Comparison of ENCODE assay signal across 8 cellular contexts in the genomic region with DNA sequence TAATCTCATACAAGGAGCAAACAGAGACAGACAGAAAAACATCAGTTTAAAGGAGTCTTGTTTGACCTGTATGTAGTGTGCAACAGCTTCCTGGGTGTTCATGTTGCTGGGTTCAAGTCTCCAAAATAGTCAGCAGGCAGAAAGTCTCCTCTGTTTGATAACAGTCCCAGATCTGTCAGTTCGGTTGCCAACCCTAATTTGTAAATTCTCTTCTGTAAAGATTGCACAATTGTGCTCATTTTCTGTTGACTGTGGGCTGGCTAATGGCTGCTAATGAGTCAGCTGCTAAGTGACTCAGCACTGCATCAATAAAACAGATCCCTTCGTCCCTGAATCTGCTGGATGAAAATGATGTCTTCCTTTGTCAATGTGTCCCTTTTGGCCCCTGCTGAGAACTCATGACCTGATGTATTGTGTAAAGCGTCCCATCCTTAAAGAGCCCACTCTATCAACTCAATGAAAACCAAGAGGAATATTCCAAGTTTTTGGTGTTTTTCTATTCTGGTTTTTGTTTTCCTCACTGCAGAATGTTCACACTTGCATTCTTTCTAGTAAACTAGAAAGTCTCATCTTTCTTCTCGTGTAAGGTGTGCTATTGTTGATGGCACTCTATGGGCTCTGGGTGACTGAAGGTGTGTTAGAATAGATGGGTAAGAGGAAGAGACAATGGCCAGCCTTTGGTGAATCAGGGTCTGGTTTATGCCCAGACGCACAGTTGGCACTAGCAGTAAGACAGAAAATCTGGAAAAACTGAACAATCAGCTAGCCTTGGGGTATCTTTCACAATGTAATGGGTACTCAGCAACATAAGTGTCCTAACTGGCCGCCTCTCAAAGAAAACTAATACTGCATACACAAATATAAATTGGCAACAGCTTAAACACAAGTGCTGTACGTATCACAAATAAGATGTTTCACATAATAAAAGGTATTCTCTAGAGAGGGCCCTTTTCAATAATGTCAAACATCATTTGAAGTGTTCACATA.
A peak's percentile ranks its signal among the peaks of the same experiment; 100 is the strongest.
DNase-seq lines count a peak whose midpoint lies in the region; ATAC-seq and TF ChIP-seq lines count a peak whose summit lies in the region.

No MANE protein-coding gene starts in this region.

- DNase-seq in EL = peak; percentile 89
- DNase-seq in NCI-H446 (lab: John Stamatoyannopoulos, UW) = peak; percentile 26 to 71
- peak; percentile 68 for DNase-seq in dermis blood vessel endothelial cell
- DNase-seq in middle frontal gyrus (ENCODE audit: extremely low spot score, low spot score) = peak; percentile 36
- DNase-seq in activated CD8-positive, alpha-beta T cell treated with anti-CD3 and anti-CD28 coated beads for 36 hours = no peak
- no peak for DNase-seq in glutamatergic neuron

- H3K36me3 Mint-ChIP-seq in activated CD8-positive, alpha-beta T cell treated with anti-CD3 and anti-CD28 coated beads for 36 hours (ENCODE audit: low read depth) = no peaks in the 10 kb centered on the region
- H3K36me3 Mint-ChIP-seq in glutamatergic neuron (ENCODE audit: unreplicated experiment) = no peaks in the 10 kb centered on the region

- peaks cover 4% of the 10 kb centered on the region for H3K4me1 Mint-ChIP-seq in activated CD8-positive, alpha-beta T cell treated with anti-CD3 and anti-CD28 coated beads for 36 hours (ENCODE audit: low read depth)
- no peaks in the 10 kb centered on the region for H3K4me1 Mint-ChIP-seq in glutamatergic neuron (ENCODE audit: low read depth, unreplicated experiment)

- ATAC-seq in GM18498 (IDR thresholded peaks at IDR 0.05; ENCODE audit: unreplicated experiment) (no peak), HG02885 (IDR thresholded peaks at IDR 0.05; ENCODE audit: poor library complexity, unreplicated experiment) (no peak)
- no peak for ATAC-seq in activated CD8-positive, alpha-beta T cell treated with anti-CD3 and anti-CD28 coated beads for 36 hours

- POLR2A ChIA-PET in activated CD8-positive, alpha-beta T cell treated with anti-CD3 and anti-CD28 coated beads for 36 hours (lab: Charles Lee) = no interaction called here

- no peaks in the 10 kb centered on the region for H3K27me3 Mint-ChIP-seq in activated CD8-positive, alpha-beta T cell treated with anti-CD3 and anti-CD28 coated beads for 36 hours
- H3K27me3 Mint-ChIP-seq in glutamatergic neuron (ENCODE audit: unreplicated experiment) = no peaks in the 10 kb centered on the region

- H3K9me3 Mint-ChIP-seq in activated CD8-positive, alpha-beta T cell treated with anti-CD3 and anti-CD28 coated beads for 36 hours = no peaks in the 10 kb centered on the region
- peaks cover 1% of the 10 kb centered on the region for H3K9me3 Mint-ChIP-seq in glutamatergic neuron (ENCODE audit: unreplicated experiment)

- intact Hi-C loops in activated CD8-positive, alpha-beta T cell treated with anti-CD3 and anti-CD28 coated beads for 36 hours (cut with micrococcal nuclease) = no loop called here

- TF ChIP-seq CTCF in activated CD8-positive, alpha-beta T cell treated with anti-CD3 and anti-CD28 coated beads for 36 hours (IDR thresholded peaks at IDR 0.05) = no peak
- TF ChIP-seq CTCF in glutamatergic neuron (IDR thresholded peaks at IDR 0.05; ENCODE audit: partially characterized antibody, unreplicated experiment) = no peak

- CTCF ChIA-PET in activated CD8-positive, alpha-beta T cell treated with anti-CD3 and anti-CD28 coated beads for 36 hours (lab: Charles Lee) = interaction anchor here (0.7 kb wide), 1 partner anchor 18 kb away, joined by 3 read pairs; no protein-coding TSS in a partner anchor

- no peak overlapping the region for H3K27ac Mint-ChIP-seq in activated CD8-positive, alpha-beta T cell treated with anti-CD3 and anti-CD28 coated beads for 36 hours
- H3K27ac Mint-ChIP-seq in glutamatergic neuron (ENCODE audit: unreplicated experiment) = no peak overlapping the region

- H3K4me3 Mint-ChIP-seq in activated CD8-positive, alpha-beta T cell treated with anti-CD3 and anti-CD28 coated beads for 36 hours = no peak overlapping the region
- no peak overlapping the region for H3K4me3 Mint-ChIP-seq in glutamatergic neuron (ENCODE audit: unreplicated experiment)

Comparison
In these comparisons a context has a peak if more than half of its experiments do, and no peak if none do; other contexts are left out.
1. DNase-seq: peak in EL (single experiment), NCI-H446 (2 of 2), dermis blood vessel endothelial cell (single experiment) and middle frontal gyrus (single experiment); none in activated CD8-positive, alpha-beta T cell treated with anti-CD3 and anti-CD28 coated beads for 36 hours (single experiment) and glutamatergic neuron (single experiment).